In the genomic region with DNA sequence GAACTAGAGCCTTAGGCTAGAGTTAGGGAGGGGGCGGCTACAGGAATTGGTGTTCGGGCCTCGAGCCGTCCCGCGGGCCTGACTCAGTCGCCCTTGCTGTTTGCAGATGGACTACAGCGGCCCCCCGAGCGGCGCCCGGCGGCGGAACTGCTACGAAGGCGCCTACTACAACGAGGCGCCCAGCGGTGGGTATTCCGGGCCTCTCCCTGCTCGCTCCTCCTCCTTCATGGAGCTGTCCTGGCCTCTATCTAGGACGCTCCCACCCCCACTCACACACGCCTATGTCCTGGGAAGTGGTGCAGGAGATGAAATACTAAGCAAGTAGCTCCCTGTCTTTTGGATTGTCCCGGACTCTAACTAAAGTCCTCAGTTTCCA, we compare ENCODE assay signal across 18 cellular contexts. TPM values are rescaled to one million over a fixed set of nuclear protein-coding genes. Genes with fewer than 3 reads are reported as not detected.
DNase-seq lines count a peak whose midpoint lies in the region; ATAC-seq and TF ChIP-seq lines count a peak whose summit lies in the region.
"Had no signal": no experiment of that assay in that cellular context is flagged by ENCODE, and none has a peak within 500 bp of the region (broad histone marks: within the 10 kb centered on the region; RNA-seq: fewer than 3 reads in every experiment).

No MANE protein-coding gene starts in this region.

- no peak overlapping the region for H3K27ac Mint-ChIP-seq in type B pancreatic cell
- H3K27ac Mint-ChIP-seq: activated naive CD8-positive, alpha-beta T cell had no signal

- H3F3A ChIP-seq in SK-N-SH (replicated peaks; ENCODE audit: insufficient read depth), result no peaks in the 10 kb centered on the region

- peak overlapping the region; percentile 48 for H3K4me3 ChIP-seq in left ventricle myocardium inferior
- no peak overlapping the region for H3K4me3 ChIP-seq in right atrium auricular region
- H3K4me3 ChIP-seq in SK-N-SH (ENCODE audit: low read depth in 2 of 2, low read length in 1 of 2), result no peak overlapping the region; a peak in 1 of 4 replicates
- no peak overlapping the region for H3K4me3 ChIP-seq in mesenchymal stem cell (ENCODE audit: insufficient read depth in 1 of 2, low read depth in 1 of 2, low read length in 2 of 2)
- H3K4me3 ChIP-seq in HAP-1, result no peak overlapping the region

- no peak overlapping the region for H2AFZ ChIP-seq in SK-N-SH (ENCODE audit: low read depth)
- H2AFZ ChIP-seq in mesenchymal stem cell (ENCODE audit: low read depth, low read length), result no peak overlapping the region

- no peak overlapping the region for H3K18ac ChIP-seq in mesenchymal stem cell (ENCODE audit: low read depth in 1 of 2, low read length in 2 of 2)

- H4K20me1 ChIP-seq in SK-N-SH (ENCODE audit: insufficient read depth), result no peaks in the 10 kb centered on the region

- peaks cover 54% of the 10 kb centered on the region for H3K27me3 Mint-ChIP-seq in type B pancreatic cell

- H3K4me1 ChIP-seq in left ventricle myocardium inferior (peaks cover 33% of the 10 kb centered on the region), right atrium auricular region (peaks cover 0 to 34% of the 10 kb centered on the region in 2 donors), SK-N-SH (ENCODE audit: control insufficient read depth in 1 of 2, insufficient read depth in 2 of 2, low read depth in 1 of 2, low read length in 1 of 2) (peaks cover 0 to 6% of the 10 kb centered on the region in 2 experiments; a peak in 1 of 4 replicates), mesenchymal stem cell (ENCODE audit: control insufficient read depth, insufficient read depth, low read depth, low read length) (peaks cover 15% of the 10 kb centered on the region), HAP-1 (no peaks in the 10 kb centered on the region)

- no peak for TF ChIP-seq RAD21 in SK-N-SH (IDR thresholded peaks at IDR 0.05; ENCODE audit: low read length)

- H3K9me3 ChIP-seq in left ventricle myocardium inferior (replicated peaks) (no peaks in the 10 kb centered on the region), right atrium auricular region (no peaks in the 10 kb centered on the region), SK-N-SH (no peaks in the 10 kb centered on the region), mesenchymal stem cell (ENCODE audit: control insufficient read depth, low read length) (no peaks in the 10 kb centered on the region), HAP-1 (no peaks in the 10 kb centered on the region)

- H3K27me3 ChIP-seq in left ventricle myocardium inferior (ENCODE audit: low read depth) (peaks cover 98% of the 10 kb centered on the region), right atrium auricular region (peaks cover 14 to 31% of the 10 kb centered on the region in 2 donors), SK-N-SH (ENCODE audit: insufficient read depth) (peaks cover 54% of the 10 kb centered on the region), mesenchymal stem cell (ENCODE audit: control insufficient read depth in 1 of 2, insufficient read depth in 1 of 2, low read length in 2 of 2) (peaks cover 94 to 98% of the 10 kb centered on the region in 2 experiments), HAP-1 (ENCODE audit: low read depth) (peaks cover 37% of the 10 kb centered on the region)

- H2BK15ac ChIP-seq in mesenchymal stem cell (ENCODE audit: low read depth, poor library complexity, severe bottlenecking), result no peak overlapping the region

- H3K4ac ChIP-seq in mesenchymal stem cell (ENCODE audit: low read depth in 1 of 2, low read length in 2 of 2), result no peak overlapping the region

- no peak overlapping the region for H3K23ac ChIP-seq in mesenchymal stem cell (ENCODE audit: low read length in 2 of 2)

- H3K4me3 Mint-ChIP-seq in type B pancreatic cell, result peak overlapping the region; percentile 37
- H3K4me3 Mint-ChIP-seq: activated naive CD8-positive, alpha-beta T cell; central memory CD8-positive, alpha-beta T cell had no signal

- H3K9me3 Mint-ChIP-seq in type B pancreatic cell, result no peaks in the 10 kb centered on the region
- H3K9me3 Mint-ChIP-seq: central memory CD8-positive, alpha-beta T cell had no signal

- H3K9me2 ChIP-seq in SK-N-SH, result no peaks in the 10 kb centered on the region

- POLR2A ChIA-PET in SK-N-SH (lab: Yijun Ruan, JAX), result interaction anchor here (0.9 kb wide), 1 partner anchor 10 kb away, joined by 3 read pairs; no protein-coding TSS in a partner anchor

- H3K79me1 ChIP-seq in mesenchymal stem cell (replicated peaks; ENCODE audit: low read length, poor library complexity, severe bottlenecking), result no peaks in the 10 kb centered on the region

- H2BK12ac ChIP-seq in mesenchymal stem cell (ENCODE audit: low read length in 2 of 2), result no peak overlapping the region

- CTCF ChIA-PET in SK-N-SH (lab: Yijun Ruan, JAX), result interaction anchor here (0.6 to 8.6 kb wide), 21 partner anchors 10 to 337 kb away, joined by 3 to 137 read pairs (median 5); partner anchors contain the start of gene KCNC1

- no peaks in the 10 kb centered on the region for H3K79me2 ChIP-seq in SK-N-SH (ENCODE audit: insufficient read depth)

- no peak overlapping the region for H2AK5ac ChIP-seq in mesenchymal stem cell (ENCODE audit: low read length, severe bottlenecking)

- no peak overlapping the region for H2BK120ac ChIP-seq in mesenchymal stem cell (ENCODE audit: low read depth, low read length)

- no peak overlapping the region for H3K14ac ChIP-seq in mesenchymal stem cell (ENCODE audit: low read length in 2 of 2)

- H3K4me2 ChIP-seq in SK-N-SH (no peak overlapping the region), mesenchymal stem cell (ENCODE audit: low read length, poor library complexity, severe bottlenecking) (no peak overlapping the region)

- ATAC-seq in HG02623 (IDR thresholded peaks at IDR 0.05; ENCODE audit: unreplicated experiment), result no peak

- intact Hi-C loops in left ventricle myocardium inferior (cut with micrococcal nuclease), result no loop called here

- DNase-seq in left ventricle myocardium inferior (no peak), right atrium auricular region (ENCODE audit: low spot score) (no peak), SK-N-SH (peak; percentile 65), mesenchymal stem cell (no peak), type B pancreatic cell (ENCODE audit: extremely low spot score, unreplicated experiment) (no peak), HAP-1 (ENCODE audit: low spot score in 2 of 2) (no peak), hippocampal formation (lab: John Stamatoyannopoulos, UW) (no peak)
- DNase-seq: activated CD8-positive, alpha-beta memory T cell treated with anti-CD3 and anti-CD28 coated beads, Interleukin-2, amount 50 U/mL, for 48 hours; C1 segment of cervical spinal cord; NCI-H2029 treated with DMSO at 0.1 percent for 48 hours; OCI-M1; stimulated activated CD4-positive, alpha-beta T cell treated with anti-CD3 and anti-CD28 coated beads, Interleukin-4, amount 100 ng/mL, for 24 hours; SW 1271 had no signal

- H3K36me3 ChIP-seq in left ventricle myocardium inferior, result no peaks in the 10 kb centered on the region
- H3K36me3 ChIP-seq in right atrium auricular region, result no peaks in the 10 kb centered on the region
- H3K36me3 ChIP-seq in SK-N-SH (replicated peaks in 1 of 2; ENCODE audit: control insufficient read depth in 1 of 2, insufficient read depth in 2 of 2, low read length in 1 of 2), result no peaks in the 10 kb centered on the region
- no peaks in the 10 kb centered on the region for H3K36me3 ChIP-seq in mesenchymal stem cell (ENCODE audit: control insufficient read depth in 1 of 2, insufficient read depth in 2 of 2, low read depth in 1 of 2, low read length in 2 of 2)
- H3K36me3 ChIP-seq in HAP-1 (replicated peaks), result no peaks in the 10 kb centered on the region

- in situ Hi-C loops in HAP-1 (cut with MboI; ENCODE audit: low sequenced_read_pairs), result loop anchor here (10.0 kb wide), 2 partner anchors 126 to 254 kb away; no protein-coding TSS in a partner anchor

- H3K36me3 Mint-ChIP-seq in type B pancreatic cell, result no peaks in the 10 kb centered on the region
- H3K36me3 Mint-ChIP-seq: activated naive CD8-positive, alpha-beta T cell had no signal

- H4K8ac ChIP-seq in mesenchymal stem cell (ENCODE audit: low read length), result no peak overlapping the region

- no peak overlapping the region for H4K91ac ChIP-seq in mesenchymal stem cell (ENCODE audit: low read length)

- TF ChIP-seq EP300 in SK-N-SH (IDR thresholded peaks at IDR 0.05; ENCODE audit: borderline replicate concordance in 1 of 2, low read depth in 1 of 2, low read length in 1 of 2), result no peak

- H3K27ac ChIP-seq in left ventricle myocardium inferior (replicated peaks), result no peak overlapping the region
- no peak overlapping the region for H3K27ac ChIP-seq in right atrium auricular region
- H3K27ac ChIP-seq in SK-N-SH (ENCODE audit: low read depth in 2 of 2, low read length in 1 of 2), result no peak overlapping the region
- no peak overlapping the region for H3K27ac ChIP-seq in mesenchymal stem cell (ENCODE audit: low read length, poor library complexity, severe bottlenecking)

- WGBS in SK-N-SH (ENCODE audit: low lambda C conversion rate), result 0% methylated on average over 4 of the region's 24 CpGs
- 16% methylated on average over 16 of the region's 24 CpGs for WGBS in mesenchymal stem cell

- no peak overlapping the region for H2BK5ac ChIP-seq in mesenchymal stem cell (ENCODE audit: low read depth, low read length, poor library complexity, severe bottlenecking)

- no peak overlapping the region for H3K9ac ChIP-seq in SK-N-SH
- peak overlapping the region; percentile 97 for H3K9ac ChIP-seq in mesenchymal stem cell (ENCODE audit: low read length)

- H3K4me1 Mint-ChIP-seq in type B pancreatic cell (ENCODE audit: unreplicated experiment), result no peaks in the 10 kb centered on the region
- H3K4me1 Mint-ChIP-seq: central memory CD8-positive, alpha-beta T cell had no signal

- TF ChIP-seq CTCF in left ventricle myocardium inferior (IDR thresholded peaks at IDR 0.05; ENCODE audit: borderline replicate concordance) (no peak), right atrium auricular region (IDR thresholded peaks at IDR 0.05) (no peak), SK-N-SH (IDR thresholded peaks at IDR 0.05) (no peak), type B pancreatic cell (conservative IDR thresholded peaks at IDR 0.05) (no peak)

TF ChIP-seq in SK-N-SH, 30 proteins besides CTCF, POLR2A, EP300 and RAD21 (continues in another document):
- TF ChIP-seq YY1 (IDR thresholded peaks at IDR 0.05; ENCODE audit: low read depth), result no peak

RNA-seq across cellular contexts. Expression of gene MYOD1, which starts 1.4 kb away (rescaled TPM):
- total RNA-seq in left ventricle myocardium inferior (not detected), right atrium auricular region (not detected), type B pancreatic cell (ENCODE audit: low replicate concordance) (3.6 TPM in 1 of 2 replicates, not detected in the other)
- not detected in 2 replicates for polyA plus RNA-seq in SK-N-SH (2012; rRNA removed)
- not detected in 2 replicates for polyA plus RNA-seq in SK-N-SH (2012; cell fraction: cytosol; rRNA removed)
- not detected in 2 replicates for polyA plus RNA-seq in SK-N-SH (2012; cell fraction: nucleus; rRNA removed)
- polyA plus RNA-seq in mesenchymal stem cell (2013, experiment 1 of 2), result not detected
- not detected for polyA plus RNA-seq in mesenchymal stem cell (2013, experiment 2 of 2)
- total RNA-seq: G401, ureter had no signal

RNA-seq across cellular contexts. Expression of gene KCNC1, which starts 13.8 kb away (rescaled TPM):
- total RNA-seq in left ventricle myocardium inferior, result not detected
- not detected for total RNA-seq in right atrium auricular region
- 0.13 and 0.18 TPM in 2 replicates for polyA plus RNA-seq in SK-N-SH (2012; rRNA removed)
- 0.09 and 0.14 TPM in 2 replicates for polyA plus RNA-seq in SK-N-SH (2012; cell fraction: cytosol; rRNA removed)
- polyA plus RNA-seq in SK-N-SH (2012; cell fraction: nucleus; rRNA removed), result 0.42 and 0.67 TPM in 2 replicates
- polyA plus RNA-seq in mesenchymal stem cell (2013, experiment 1 of 2), result under 0.01 TPM
- polyA plus RNA-seq in mesenchymal stem cell (2013, experiment 2 of 2), result 0.01 TPM
- 1.8 and 2.8 TPM in 2 replicates for total RNA-seq in type B pancreatic cell (ENCODE audit: low replicate concordance)
- total RNA-seq: ureter had no signal
